Comparison of ENCODE assay signal across 21 cellular contexts in the genomic region with DNA sequence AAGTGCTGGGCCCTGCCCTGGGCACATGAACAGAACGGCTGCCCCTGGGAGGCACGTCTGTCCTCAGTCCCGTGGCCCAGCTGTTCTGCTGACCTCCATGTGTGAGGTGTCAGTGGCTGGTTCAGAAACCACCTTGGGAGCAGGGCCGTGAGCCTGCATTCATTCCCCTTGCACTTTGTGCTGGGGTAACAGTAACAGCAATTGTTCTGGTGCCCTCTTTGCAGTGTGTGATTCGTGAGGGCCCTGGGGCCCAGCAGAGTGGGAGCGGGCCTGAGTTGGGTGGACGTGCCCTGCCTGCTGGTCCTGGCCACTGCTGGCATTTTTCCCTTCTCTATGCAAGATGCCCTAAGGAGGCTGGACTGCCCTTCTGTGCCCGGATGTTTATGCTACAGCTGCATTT. TPM values are rescaled to one million over a fixed set of nuclear protein-coding genes. Genes with fewer than 3 reads are reported as not detected.
DNase-seq lines count a peak whose midpoint lies in the region; ATAC-seq, FAIRE-seq and TF ChIP-seq lines count a peak whose summit lies in the region.
"Had no signal": no experiment of that assay in that cellular context is flagged by ENCODE, and none has a peak within 500 bp of the region (broad histone marks: within the 10 kb centered on the region; RNA-seq: fewer than 3 reads in every experiment).

No MANE protein-coding gene starts in this region.

- BruUV-seq in HepG2 (replicated peaks; lab: Mats Ljungman, UMichigan) (no TSS peak), GM12878 (replicated peaks; lab: Mats Ljungman, UMichigan) (no TSS peak)

- SMC1A ChIA-PET in GM12878 (lab: Charles Lee; ENCODE audit: uncharacterized antibody, unreplicated experiment), result interaction anchor here (0.6 to 4.3 kb wide), 5 partner anchors 13 to 394 kb away, joined by 4 to 34 read pairs (median 4); no protein-coding TSS in a partner anchor

- H3K4me3 ChIP-seq in HepG2 (replicated peaks in 1 of 3; ENCODE audit: insufficient read depth in 1 of 3, low read depth in 2 of 3, low read length in 3 of 3) (no peak overlapping the region), right lobe of liver (no peak overlapping the region), GM12878 (no peak overlapping the region), brain microvascular endothelial cell (ENCODE audit: low read depth, low read length) (no peak overlapping the region)
- H3K4me3 ChIP-seq: BLaER1 treated with 17β-estradiol and CSF1 and Interleukin-3, amounts not matched to agents 10 nM and 100 nM had no signal

- H2AFZ ChIP-seq in HepG2 (ENCODE audit: low read length), result no peak overlapping the region
- peak overlapping the region; percentile 53; the same call in 1 of the 2 replicates for H2AFZ ChIP-seq in GM12878 (ENCODE audit: control insufficient read depth, low read depth, low read length)

- H3K36me3 ChIP-seq in HepG2 (replicated peaks in 1 of 2; ENCODE audit: control insufficient read depth in 1 of 2, insufficient read depth in 2 of 2, low read length in 2 of 2), result peaks cover 3 to 17% of the 10 kb centered on the region in 2 experiments; a peak in 4 of 5 replicates
- peaks cover 0 to 47% (median 12%) of the 10 kb centered on the region in 4 donors for H3K36me3 ChIP-seq in right lobe of liver
- no peaks in the 10 kb centered on the region for H3K36me3 ChIP-seq in GM12878 (ENCODE audit: control insufficient read depth in 2 of 2, insufficient read depth in 2 of 2, low read length in 1 of 2)
- no peaks in the 10 kb centered on the region for H3K36me3 ChIP-seq in brain microvascular endothelial cell (replicated peaks)
- H3K36me3 ChIP-seq: BLaER1 treated with 17β-estradiol and CSF1 and Interleukin-3, amounts not matched to agents 10 nM and 100 nM had no signal

- in situ Hi-C loops in HepG2 (cut with HindIII; ENCODE audit: extremely low pct_ligation_motif_present, low pct_unique_long_range_greater_than_20kb) (loop anchor here (5.0 to 25.0 kb wide), 4 partner anchors 199 to 1054 kb away; no protein-coding TSS in a partner anchor), GM12878 (cut with MboI) (loop anchor here (25.0 kb wide), 2 partner anchors 529 to 729 kb away; no protein-coding TSS in a partner anchor), brain microvascular endothelial cell (cut with HindIII; ENCODE audit: low pct_ligation_motif_present, low sequenced_read_pairs) (no loop called here)

- TF ChIP-seq RAD21 in HepG2 (CRISPR knock-in tag; IDR thresholded peaks at IDR 0.05) (no peak), GM12878 (IDR thresholded peaks at IDR 0.05; ENCODE audit: insufficient read depth, low read depth, low read length) (no peak)

- RAD21 ChIA-PET in GM12878 (lab: Charles Lee; ENCODE audit: unreplicated experiment), result interaction anchor here (0.7 to 4.6 kb wide), 4 partner anchors 13 to 209 kb away, joined by 3 to 34 read pairs (median 16); no protein-coding TSS in a partner anchor

- TF ChIP-seq CTCF in HepG2 (CRISPR knock-in tag; IDR thresholded peaks at IDR 0.05) (no peak), right lobe of liver (IDR thresholded peaks at IDR 0.05) (no peak), GM12878 (IDR thresholded peaks at IDR 0.05 in 2 of 3, conservative IDR thresholded peaks at IDR 0.05 in 1 of 3; ENCODE audit: control insufficient read depth in 2 of 3, extremely low read depth in 1 of 3, insufficient read depth in 1 of 3, low read depth in 3 of 3, low read length in 3 of 3) (no peak), brain microvascular endothelial cell (IDR thresholded peaks at IDR 0.05; ENCODE audit: low read depth, low read length, missing control alignments) (no peak)

- WGBS in HepG2 (ENCODE audit: low lambda C conversion rate), result 50% methylated on average over 5 of the region's 8 CpGs
- WGBS in right lobe of liver (ENCODE audit: insufficient coverage, low coverage, low lambda C conversion rate, missing lambda C conversion rate), result 56% methylated on average over 4 of the region's 8 CpGs
- 37% methylated on average over 8 of the region's 8 CpGs for WGBS in GM12878 (ENCODE audit: insufficient coverage, insufficient replicate concordance, low lambda C conversion rate, missing lambda C conversion rate)

- TF ChIP-seq POLR2A in HepG2 (IDR thresholded peaks at IDR 0.05; ENCODE audit: insufficient read depth in 1 of 2, low read depth in 2 of 2, low read length in 2 of 2), result no peak
- no peak for TF ChIP-seq POLR2A in right lobe of liver (IDR thresholded peaks at IDR 0.05)
- no peak for TF ChIP-seq POLR2A in GM12878 (IDR thresholded peaks at IDR 0.05; ENCODE audit: low read depth, low read length)

- no peaks in the 10 kb centered on the region for H3K79me2 ChIP-seq in HepG2 (ENCODE audit: insufficient read depth, low read length)
- no peaks in the 10 kb centered on the region for H3K79me2 ChIP-seq in GM12878 (ENCODE audit: control insufficient read depth, insufficient read depth, low read length)

- FAIRE-seq in HepG2 (lab: Jason Lieb, UNC), result no peak
- FAIRE-seq in GM12878 (lab: Jason Lieb, UNC), result no peak
- FAIRE-seq: H54 had no signal

- intact Hi-C loops in HepG2 (cut with micrococcal nuclease; ENCODE audit: unreplicated experiment), result no loop called here
- intact Hi-C loops in right lobe of liver (cut with DNase I), result no loop called here
- intact Hi-C loops in GM12878 (cut with micrococcal nuclease; ENCODE audit: unreplicated experiment), result loop anchor here (5.0 kb wide), 1 partner anchor 394 kb away; no protein-coding TSS in a partner anchor

- peak; percentile 56 for ATAC-seq in HepG2
- ATAC-seq in right lobe of liver, result no peak
- peak; percentile 12 for ATAC-seq in HG02642 (IDR thresholded peaks at IDR 0.05; ENCODE audit: poor library complexity, unreplicated experiment)
- peak; percentile 33 for ATAC-seq in GM12878
- ATAC-seq in HG03460 (IDR thresholded peaks at IDR 0.05; ENCODE audit: unreplicated experiment), result no peak
- no peak for ATAC-seq in HG03139 (IDR thresholded peaks at IDR 0.05; ENCODE audit: unreplicated experiment)
- ATAC-seq: PC-3 had no signal

- H3K9ac ChIP-seq in HepG2 (ENCODE audit: insufficient read depth, low read depth, low read length) (no peak overlapping the region), GM12878 (ENCODE audit: control insufficient read depth, insufficient read depth, low read length) (no peak overlapping the region)
- H3K9ac ChIP-seq: BLaER1 treated with 17β-estradiol and CSF1 and Interleukin-3, amounts not matched to agents 10 nM and 100 nM had no signal

- H3K27me3 ChIP-seq in HepG2 (ENCODE audit: control insufficient read depth in 1 of 2, insufficient read depth in 2 of 2, low read length in 2 of 2) (no peaks in the 10 kb centered on the region), right lobe of liver (no peaks in the 10 kb centered on the region), GM12878 (replicated peaks in 1 of 2; ENCODE audit: control insufficient read depth in 2 of 2, insufficient read depth in 2 of 2, low read length in 1 of 2) (peaks cover 0 to 1% of the 10 kb centered on the region in 2 experiments; a peak in 1 of 4 replicates), brain microvascular endothelial cell (replicated peaks) (no peaks in the 10 kb centered on the region)
- H3K27me3 ChIP-seq: BLaER1 treated with 17β-estradiol and CSF1 and Interleukin-3, amounts not matched to agents 10 nM and 100 nM had no signal

- no peak overlapping the region for H3K4me2 ChIP-seq in HepG2 (ENCODE audit: low read depth, low read length)
- H3K4me2 ChIP-seq in GM12878 (ENCODE audit: control insufficient read depth, insufficient read depth), result no peak overlapping the region
- H3K4me2 ChIP-seq: BLaER1 treated with 17β-estradiol and CSF1 and Interleukin-3, amounts not matched to agents 10 nM and 100 nM had no signal

- TF ChIP-seq EP300 in HepG2 (IDR thresholded peaks at IDR 0.05; ENCODE audit: low read depth in 2 of 2, low read length in 2 of 2), result no peak
- TF ChIP-seq EP300 in HepG2 (CRISPR knock-in tag; IDR thresholded peaks at IDR 0.05; ENCODE audit: borderline replicate concordance), result no peak
- TF ChIP-seq EP300 in GM12878 (IDR thresholded peaks at IDR 0.05; ENCODE audit: borderline replicate concordance in 1 of 2, control insufficient read depth in 1 of 2, low read depth in 2 of 2, low read length in 2 of 2), result no peak

- H4K20me1 ChIP-seq in HepG2 (ENCODE audit: insufficient read depth, low read length) (no peaks in the 10 kb centered on the region), GM12878 (ENCODE audit: control insufficient read depth, insufficient read depth) (no peaks in the 10 kb centered on the region)
- H4K20me1 ChIP-seq: BLaER1 treated with 17β-estradiol and CSF1 and Interleukin-3, amounts not matched to agents 10 nM and 100 nM had no signal

- H3K27ac ChIP-seq in HepG2 (ENCODE audit: extremely low read length, insufficient read depth, low read length), result no peak overlapping the region
- H3K27ac ChIP-seq in right lobe of liver, result no peak overlapping the region
- no peak overlapping the region for H3K27ac ChIP-seq in GM12878 (ENCODE audit: control insufficient read depth, insufficient read depth)
- no peak overlapping the region for H3K27ac ChIP-seq in brain microvascular endothelial cell
- H3K27ac ChIP-seq: BLaER1 treated with 17β-estradiol and CSF1 and Interleukin-3, amounts not matched to agents 10 nM and 100 nM had no signal

- CTCF ChIA-PET in HepG2 (lab: Yijun Ruan, JAX; ENCODE audit: low intra/inter-chr PET ratio, low total read pairs) (interaction anchor here (0.9 to 1.9 kb wide), 2 partner anchors 201 kb away, joined by 3 to 21 read pairs; no protein-coding TSS in a partner anchor), GM12878 (lab: Yijun Ruan, JAX) (interaction anchor here (0.6 to 7.0 kb wide), 18 partner anchors 8 to 394 kb away, joined by 3 to 101 read pairs (median 5); no protein-coding TSS in a partner anchor)

- peaks cover 14% of the 10 kb centered on the region for H3K4me1 ChIP-seq in HepG2 (ENCODE audit: insufficient read depth, low read length)
- H3K4me1 ChIP-seq in right lobe of liver, result no peaks in the 10 kb centered on the region
- H3K4me1 ChIP-seq in GM12878 (ENCODE audit: control insufficient read depth, insufficient read depth, low read length), result peaks cover 12% of the 10 kb centered on the region

- DNase-seq in HepG2 (ENCODE audit: low spot score) (no peak), right lobe of liver (no peak), GM12878 (ENCODE audit: low read depth, low spot score) (no peak), NCI-H82 (lab: John Stamatoyannopoulos, UW) (no peak), brain microvascular endothelial cell (no peak)
- DNase-seq: 8988T; Caco-2; CD4-positive, alpha-beta memory T cell; DND-41; Kasumi-1; NCI-H1694 treated with DMSO at 0.1 percent for 48 hours; NCI-H2081 treated with DMSO at 0.1 percent for 48 hours; NCI-H446; NCI-H526; PC-3; SHP77 had no signal

- H3K9me3 ChIP-seq in HepG2 (ENCODE audit: low read length) (no peaks in the 10 kb centered on the region), right lobe of liver (no peaks in the 10 kb centered on the region), GM12878 (replicated peaks; ENCODE audit: control insufficient read depth, insufficient read depth, low read length) (peaks cover 7% of the 10 kb centered on the region)
- H3K9me3 ChIP-seq: Caco-2 had no signal

- POLR2A ChIA-PET in HepG2 (lab: Yijun Ruan, JAX) (no interaction called here), GM12878 (lab: Charles Lee) (no interaction called here)

RNA-seq across cellular contexts. Expression of a gene that starts 50.4 kb away (rescaled TPM):
- 0.13 TPM in 1 of 2 replicates, not detected in the other for total RNA-seq in HepG2 (2016; rRNA removed; fragmentation: Illumina TruSeq; extraction: Trizol)
- not detected in 2 replicates for total RNA-seq in HepG2 (2016; cell fraction: cytosol; rRNA removed; fragmentation: Illumina TruSeq; extraction: Trizol; ENCODE audit: low read depth)
- not detected in 2 replicates for total RNA-seq in HepG2 (2016; cell fraction: insoluble cytoplasmic fraction; rRNA removed; fragmentation: Illumina TruSeq; extraction: Trizol)
- not detected in 2 replicates for total RNA-seq in HepG2 (2016; cell fraction: membrane; rRNA removed; fragmentation: Illumina TruSeq; extraction: Trizol)
- total RNA-seq in HepG2 (2016; cell fraction: nucleus; rRNA removed; fragmentation: Illumina TruSeq; extraction: Trizol), result not detected in 2 replicates
- not detected in 2 replicates for polyA plus RNA-seq in HepG2 (2011; rRNA removed)
- 0.03 TPM in 1 of 2 replicates, not detected in the other for polyA plus RNA-seq in HepG2 (2011; cell fraction: cytosol; rRNA removed)
- not detected in 2 replicates for polyA plus RNA-seq in HepG2 (2011; cell fraction: nucleus; rRNA removed)
- not detected in 2 replicates for polyA plus RNA-seq in HepG2 (2012)
- not detected in 2 replicates for polyA plus RNA-seq in HepG2 (2016; cell fraction: cytosol; fragmentation: Illumina TruSeq; extraction: Trizol; ENCODE audit: low read depth)
- not detected in 2 replicates for polyA plus RNA-seq in HepG2 (2016; cell fraction: insoluble cytoplasmic fraction; fragmentation: Illumina TruSeq; extraction: Trizol; ENCODE audit: low read depth)
- polyA plus RNA-seq in HepG2 (2016; cell fraction: membrane; fragmentation: Illumina TruSeq; extraction: Trizol; ENCODE audit: low read depth), result not detected in 2 replicates
- not detected in 2 replicates for polyA plus RNA-seq in HepG2 (2016; cell fraction: nucleus; fragmentation: Illumina TruSeq; extraction: Trizol; ENCODE audit: insufficient read depth, low read depth)
- polyA minus RNA-seq in HepG2 (2011; rRNA and poly(A)+ RNA removed; ENCODE audit: low replicate concordance), result 0.08 and 0.58 TPM in 2 replicates
- not detected in 2 replicates for polyA minus RNA-seq in HepG2 (2011; cell fraction: cytosol; rRNA and poly(A)+ RNA removed)
- not detected in 2 replicates for polyA minus RNA-seq in HepG2 (2011; cell fraction: nucleus; rRNA and poly(A)+ RNA removed)
- under 1 TPM in 4 of 6 experiments, not detected in 2; 0.24 to 0.65 (median 0.61) TPM for total RNA-seq in right lobe of liver
- total RNA-seq in GM12878 (2013; cell fraction: nucleolus; rRNA removed), result not detected in 2 replicates
- total RNA-seq in GM12878 (2014; rRNA removed), result not detected in 2 replicates
- not detected in 2 replicates for total RNA-seq in GM12878 (2014; rRNA removed; fragmentation: Illumina TruSeq; extraction: Trizol)
- total RNA-seq in GM12878 (2021), result not detected in 2 replicates
- polyA plus RNA-seq in GM12878 (2011; ENCODE audit: low read depth), result not detected
- polyA plus RNA-seq in GM12878 (2011; rRNA removed), result not detected in 2 replicates
- not detected in 2 replicates for polyA plus RNA-seq in GM12878 (2011; cell fraction: cytosol; rRNA removed)
- polyA plus RNA-seq in GM12878 (2011; cell fraction: nucleus; rRNA removed), result not detected in 2 replicates
- not detected in 2 replicates for polyA plus RNA-seq in GM12878 (2012)
- polyA plus RNA-seq in GM12878 (2014; fragmentation: Illumina TruSeq; extraction: Trizol), result not detected in 2 replicates
- not detected for polyA plus RNA-seq in GM12878 (2014; fragmentation: Nextera tagmentation; extraction: Ambion mirVana)
- polyA plus RNA-seq in GM12878 (2014; rRNA removed), result not detected in 2 replicates
- not detected for polyA plus RNA-seq in GM12878 (2016; fragmentation: Nextera tagmentation; extraction: Ambion mirVana)
- polyA minus RNA-seq in GM12878 (2011; rRNA and poly(A)+ RNA removed), result not detected in 2 replicates
- polyA minus RNA-seq in GM12878 (2011; cell fraction: cytosol; rRNA and poly(A)+ RNA removed), result not detected in 2 replicates
- not detected in 2 replicates for polyA minus RNA-seq in GM12878 (2011; cell fraction: nucleus; rRNA and poly(A)+ RNA removed)

Comparison
In these comparisons a context has a peak if more than half of its experiments do, and no peak if none do; other contexts are left out.
1. ATAC-seq: peak in HepG2 (single experiment), HG02642 (single experiment) and GM12878 (single experiment); none in right lobe of liver (0 of 4), HG03460 (single experiment) and HG03139 (single experiment).